ENCODE assay signal across 1 cellular context in the genomic region with DNA sequence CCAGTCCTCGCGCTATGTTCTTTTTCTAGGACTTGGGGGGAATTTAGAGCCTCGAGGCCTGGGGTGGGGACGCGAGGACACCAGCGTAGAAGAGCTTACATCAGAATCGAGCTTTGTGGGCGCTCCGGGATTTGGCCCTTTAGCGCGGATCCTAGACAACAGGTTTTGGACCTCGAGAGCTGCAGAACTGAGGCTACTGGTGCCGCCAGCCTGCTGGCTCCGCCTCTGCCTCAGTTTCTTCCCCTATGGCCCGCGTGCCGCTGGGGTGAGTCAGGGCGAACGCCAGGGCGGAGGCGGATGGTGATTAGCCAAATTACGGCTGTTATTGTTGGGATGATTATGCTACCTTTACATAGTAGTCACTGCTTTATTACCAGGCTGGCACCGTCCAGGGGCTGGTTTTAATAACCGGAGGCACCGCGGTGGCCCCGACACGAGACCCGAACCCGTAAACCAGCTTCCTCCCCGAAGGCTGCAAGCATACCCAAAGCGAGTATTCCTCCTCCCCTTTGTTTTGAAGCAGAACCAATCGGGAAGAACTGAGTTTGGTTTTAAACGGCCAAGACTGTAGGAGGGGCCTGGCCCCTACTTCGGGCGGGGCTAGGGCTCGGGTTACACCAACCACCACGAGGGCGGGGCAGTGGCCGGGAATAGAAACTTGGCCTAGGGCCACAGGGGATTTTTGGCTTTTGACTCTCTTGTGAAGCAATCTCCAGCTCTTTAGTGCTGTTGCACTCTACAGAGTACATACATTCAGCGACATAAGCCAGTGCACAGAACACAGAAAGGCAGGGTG.
TF ChIP-seq lines count a peak whose summit lies in the region.

No MANE protein-coding gene starts in this region.

TF ChIP-seq in IMR-90, 13 proteins besides CTCF, POLR2A, EP300 and RAD21:
- TF ChIP-seq BHLHE40 (IDR thresholded peaks at IDR 0.05; ENCODE audit: low read depth, low read length) (peak; percentile 27; the same call in 1 of the 2 replicates), MAZ (IDR thresholded peaks at IDR 0.05; ENCODE audit: borderline replicate concordance, low read depth, low read length) (peak; percentile 96; the same call in 1 of the 2 replicates), CHD1 (IDR thresholded peaks at IDR 0.05; ENCODE audit: low read depth, low read length) (no peak), MAFK (IDR thresholded peaks at IDR 0.05; ENCODE audit: low read depth, low read length) (no peak), SMC3 (IDR thresholded peaks at IDR 0.05; ENCODE audit: low read depth, low read length) (no peak), RFX5 (IDR thresholded peaks at IDR 0.05; ENCODE audit: low read depth, low read length) (no peak), NFE2L2 (IDR thresholded peaks at IDR 0.05; ENCODE audit: low read depth, low read length) (no peak), FOS (IDR thresholded peaks at IDR 0.05; ENCODE audit: low read depth, low read length) (0 out of 2 replicates have a peak, but pooled peaks have one; percentile 6), MXI1 (IDR thresholded peaks at IDR 0.05; ENCODE audit: borderline replicate concordance, low read depth, low read length) (no peak; the same call in 1 of the 2 replicates), RCOR1 (IDR thresholded peaks at IDR 0.05; ENCODE audit: insufficient replicate concordance, low read length) (no peak), CEBPB (IDR thresholded peaks at IDR 0.05; ENCODE audit: low read depth, low read length) (peak; percentile 94)
- TF ChIP-seq, protein P1, sequence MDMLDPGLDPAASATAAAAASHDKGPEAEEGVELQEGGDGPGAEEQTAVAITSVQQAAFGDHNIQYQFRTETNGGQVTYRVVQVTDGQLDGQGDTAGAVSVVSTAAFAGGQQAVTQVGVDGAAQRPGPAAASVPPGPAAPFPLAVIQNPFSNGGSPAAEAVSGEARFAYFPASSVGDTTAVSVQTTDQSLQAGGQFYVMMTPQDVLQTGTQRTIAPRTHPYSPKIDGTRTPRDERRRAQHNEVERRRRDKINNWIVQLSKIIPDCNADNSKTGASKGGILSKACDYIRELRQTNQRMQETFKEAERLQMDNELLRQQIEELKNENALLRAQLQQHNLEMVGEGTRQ (IDR thresholded peaks at IDR 0.05; ENCODE audit: low read depth, low read length): peak; percentile 33; the same call in 1 of the 2 replicates
- TF ChIP-seq, protein P2, sequence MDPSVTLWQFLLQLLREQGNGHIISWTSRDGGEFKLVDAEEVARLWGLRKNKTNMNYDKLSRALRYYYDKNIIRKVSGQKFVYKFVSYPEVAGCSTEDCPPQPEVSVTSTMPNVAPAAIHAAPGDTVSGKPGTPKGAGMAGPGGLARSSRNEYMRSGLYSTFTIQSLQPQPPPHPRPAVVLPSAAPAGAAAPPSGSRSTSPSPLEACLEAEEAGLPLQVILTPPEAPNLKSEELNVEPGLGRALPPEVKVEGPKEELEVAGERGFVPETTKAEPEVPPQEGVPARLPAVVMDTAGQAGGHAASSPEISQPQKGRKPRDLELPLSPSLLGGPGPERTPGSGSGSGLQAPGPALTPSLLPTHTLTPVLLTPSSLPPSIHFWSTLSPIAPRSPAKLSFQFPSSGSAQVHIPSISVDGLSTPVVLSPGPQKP (IDR thresholded peaks at IDR 0.05; ENCODE audit: borderline replicate concordance, low read depth, low read length): no peak
